ENCODE assay signal across 1 cellular context in genomic region chr18:12858961-12859360, GRCh38.
TF ChIP-seq lines count a peak whose summit lies in the region.

No MANE protein-coding gene starts in this region.

TF ChIP-seq in WTC11, 78 proteins besides CTCF, POLR2A, EP300 and RAD21 (continued from another document):
- TF ChIP-seq ZNF425 (CRISPR knock-in tag; conservative IDR thresholded peaks at IDR 0.05) (no peak), NR2C2 (CRISPR knock-in tag; IDR thresholded peaks at IDR 0.05) (no peak), ZNF396 (CRISPR knock-in tag; IDR thresholded peaks at IDR 0.05; ENCODE audit: borderline replicate concordance) (no peak), ZNF263 (CRISPR knock-in tag; IDR thresholded peaks at IDR 0.05; ENCODE audit: low read depth) (no peak)
TF ChIP-seq in WTC11: peak in this region for 0.
